Comparison of ENCODE assay signal across 1 cellular context in genomic region chr7:131327626-131328386, GRCh38.
TF ChIP-seq lines count a peak whose summit lies in the region.

MKLN1 (plus strand) TSS chr7:131327876; CDS start chr7:131327900, 24 bp downstream.

TF ChIP-seq in IMR-90, 13 proteins besides CTCF, POLR2A, EP300 and RAD21 (continued from another document):
- TF ChIP-seq USF2 (IDR thresholded peaks at IDR 0.05; ENCODE audit: low read depth, low read length), result no peak
- TF ChIP-seq SMC3 (IDR thresholded peaks at IDR 0.05; ENCODE audit: low read depth, low read length), result no peak
- TF ChIP-seq NFE2L2 (IDR thresholded peaks at IDR 0.05; ENCODE audit: low read depth, low read length), result 0 out of 2 replicates have a peak, but pooled peaks have one; percentile 4
- no peak; the same call in 1 of the 2 replicates for TF ChIP-seq BHLHE40 (IDR thresholded peaks at IDR 0.05; ENCODE audit: low read depth, low read length)
